22 cellular contexts compared by ENCODE assay signal in the genomic region with DNA sequence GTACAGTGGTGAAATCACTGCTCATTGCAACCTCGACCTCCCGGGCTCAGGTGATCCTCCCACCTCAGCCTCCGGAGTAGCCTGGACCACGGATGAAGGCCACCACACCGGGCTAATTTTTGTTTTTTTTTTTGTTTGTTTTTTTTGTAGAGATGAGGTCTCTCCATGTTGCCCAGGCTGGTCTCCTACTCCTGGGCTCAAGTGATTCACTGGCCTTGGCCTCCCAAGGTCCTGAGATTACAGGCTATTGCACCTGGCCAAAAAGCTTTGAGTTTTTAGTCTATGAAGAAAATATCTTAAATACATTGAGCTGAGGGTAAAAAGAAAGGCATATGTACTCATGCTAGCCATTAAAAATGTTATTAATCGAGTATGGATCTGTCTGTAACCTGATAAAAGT.
"Had no signal": no experiment of that assay in that cellular context is flagged by ENCODE, and none has a peak within 500 bp of the region (broad histone marks: within the 10 kb centered on the region; RNA-seq: fewer than 3 reads in every experiment).

No MANE protein-coding gene starts in this region.

- H3K27ac Mint-ChIP-seq: activated CD4-positive, alpha-beta memory T cell treated with anti-CD3 and anti-CD28 coated beads for 36 hours; activated CD4-positive, alpha-beta T cell treated with anti-CD3 and anti-CD28 coated beads for 36 hours; activated naive CD4-positive, alpha-beta T cell treated with anti-CD3 and anti-CD28 coated beads, Interleukin-2, amount 10 ng/mL, durations not matched to agents 7 days and 5 days; activated naive CD8-positive, alpha-beta T cell treated with anti-CD3 and anti-CD28 coated beads, Interleukin-2, amount 50 U/mL, for 24 hours; dendritic cell treated with granulocyte-macrophage colony-stimulating factor and Interleukin-4, amounts not matched to agents 40 ng/mL and 50 ng/mL, for 4 days; nephron; stimulated activated naive CD8-positive, alpha-beta T cell treated with anti-CD3 and anti-CD28 coated beads, Interleukin-15, amount 100 ng/mL, for 72 hours; T-helper 2 cell treated with Interferon-gamma antibody and Interleukin-4, amounts not matched to agents 5 μg/mL and 100 μg/mL, for 36 hours; WTC11 had no signal

- H3K27ac ChIP-seq: foreskin keratinocyte, hepatocyte, lower lobe of right lung, prostate gland, right atrium auricular region, skin epidermis, suprapubic skin, transverse colon, vagina had no signal

- H3K27me3 Mint-ChIP-seq: activated CD4-positive, alpha-beta memory T cell treated with anti-CD3 and anti-CD28 coated beads for 36 hours; activated CD4-positive, alpha-beta T cell treated with anti-CD3 and anti-CD28 coated beads for 36 hours; activated naive CD8-positive, alpha-beta T cell treated with anti-CD3 and anti-CD28 coated beads, Interleukin-2, amount 50 U/mL, for 24 hours; dendritic cell treated with granulocyte-macrophage colony-stimulating factor and Interleukin-4, amounts not matched to agents 40 ng/mL and 50 ng/mL, for 4 days; stimulated activated naive CD8-positive, alpha-beta T cell treated with anti-CD3 and anti-CD28 coated beads, Interleukin-15, amount 100 ng/mL, for 72 hours had no signal

- H3K36me3 ChIP-seq: prostate gland had no signal

- ATAC-seq: activated CD4-positive, alpha-beta T cell treated with anti-CD3 and anti-CD28 coated beads for 36 hours; activated naive CD8-positive, alpha-beta T cell treated with anti-CD3 and anti-CD28 coated beads, Interleukin-2, amount 50 U/mL, for 24 hours; foreskin keratinocyte; left cardiac atrium; lower lobe of right lung; stimulated activated naive CD8-positive, alpha-beta T cell treated with anti-CD3 and anti-CD28 coated beads, Interleukin-15, amount 100 ng/mL, for 72 hours; WTC11 had no signal

- H3K27me3 ChIP-seq: foreskin keratinocyte, hepatocyte, right atrium auricular region, suprapubic skin, transverse colon, vagina had no signal

- H3K9me3 ChIP-seq: lower lobe of right lung, prostate gland, right atrium auricular region, suprapubic skin, transverse colon, vagina had no signal

- H3K4me1 ChIP-seq: prostate gland had no signal

- H3K4me2 ChIP-seq: hepatocyte had no signal

- H2AFZ ChIP-seq: hepatocyte had no signal

- H3K9me3 Mint-ChIP-seq: activated CD4-positive, alpha-beta memory T cell treated with anti-CD3 and anti-CD28 coated beads for 36 hours; activated naive CD4-positive, alpha-beta T cell treated with anti-CD3 and anti-CD28 coated beads, Interleukin-2, amount 10 ng/mL, durations not matched to agents 7 days and 5 days; activated naive CD8-positive, alpha-beta T cell treated with anti-CD3 and anti-CD28 coated beads, Interleukin-2, amount 50 U/mL, for 24 hours; dendritic cell treated with granulocyte-macrophage colony-stimulating factor and Interleukin-4, amounts not matched to agents 40 ng/mL and 50 ng/mL, for 4 days; nephron; stimulated activated naive CD8-positive, alpha-beta T cell treated with anti-CD3 and anti-CD28 coated beads, Interleukin-15, amount 100 ng/mL, for 72 hours; T-helper 2 cell treated with Interferon-gamma antibody and Interleukin-4, amounts not matched to agents 5 μg/mL and 100 μg/mL, for 36 hours; WTC11 had no signal

- DNase-seq: activated CD4-positive, alpha-beta memory T cell treated with anti-CD3 and anti-CD28 coated beads for 36 hours; activated CD4-positive, alpha-beta T cell treated with anti-CD3 and anti-CD28 coated beads for 36 hours; activated effector memory CD4-positive, alpha-beta T cell treated with Interleukin-2 at 50 U/mL for 16 hours; activated naive CD4-positive, alpha-beta T cell treated with anti-CD3 and anti-CD28 coated beads, Interleukin-2, amount 10 ng/mL, durations not matched to agents 7 days and 5 days; activated naive CD8-positive, alpha-beta T cell treated with anti-CD3 and anti-CD28 coated beads, Interleukin-2, amount 50 U/mL, for 24 hours; effector CD8-positive, alpha-beta T cell; foreskin keratinocyte; left cardiac atrium; lower lobe of right lung; nucleus accumbens; stimulated activated naive CD8-positive, alpha-beta T cell treated with anti-CD3 and anti-CD28 coated beads, Interleukin-15, amount 100 ng/mL, for 72 hours; transverse colon had no signal

- H3K4me3 Mint-ChIP-seq: activated CD4-positive, alpha-beta memory T cell treated with anti-CD3 and anti-CD28 coated beads for 36 hours; activated CD4-positive, alpha-beta T cell treated with anti-CD3 and anti-CD28 coated beads for 36 hours; activated naive CD4-positive, alpha-beta T cell treated with anti-CD3 and anti-CD28 coated beads, Interleukin-2, amount 10 ng/mL, durations not matched to agents 7 days and 5 days; activated naive CD8-positive, alpha-beta T cell treated with anti-CD3 and anti-CD28 coated beads, Interleukin-2, amount 50 U/mL, for 24 hours; dendritic cell treated with granulocyte-macrophage colony-stimulating factor and Interleukin-4, amounts not matched to agents 40 ng/mL and 50 ng/mL, for 4 days; T-helper 2 cell treated with Interferon-gamma antibody and Interleukin-4, amounts not matched to agents 5 μg/mL and 100 μg/mL, for 36 hours; WTC11 had no signal

- H3K4me3 ChIP-seq: hepatocyte, lower lobe of right lung, prostate gland, right atrium auricular region, skin epidermis, suprapubic skin, transverse colon, vagina had no signal
